22 cellular contexts compared by ENCODE assay signal in genomic region chr4:37531156-37531555, GRCh38.
"Had no signal": no experiment of that assay in that cellular context is flagged by ENCODE, and none has a peak within 500 bp of the region (broad histone marks: within the 10 kb centered on the region; RNA-seq: fewer than 3 reads in every experiment).

No MANE protein-coding gene starts in this region.

- DNase-seq: dorsolateral prefrontal cortex; effector memory CD4-positive, alpha-beta T cell; esophagus squamous epithelium; foreskin fibroblast; kidney; left colon; left ventricle myocardium superior; mesenchymal stem cell; naive B cell; psoas muscle; small intestine; stimulated activated CD4-positive, alpha-beta T cell treated with anti-CD3 and anti-CD28 coated beads, Interleukin-12 subunit alpha, Interleukin-12 subunit beta, amount 100 ng/mL, for 4 hours; stimulated activated naive CD4-positive, alpha-beta T cell; stomach; substantia nigra; transverse colon had no signal

- H3K4me1 ChIP-seq: gastroesophageal sphincter, parathyroid adenoma, psoas muscle, right atrium auricular region had no signal

- H2AFZ ChIP-seq: parathyroid adenoma had no signal

- H3K27ac ChIP-seq: coronary artery, dorsolateral prefrontal cortex, esophagus squamous epithelium, gastroesophageal sphincter, parathyroid adenoma, psoas muscle, right atrium auricular region, stomach, thoracic aorta, transverse colon had no signal

- H3K27me3 ChIP-seq: dorsolateral prefrontal cortex, esophagus squamous epithelium, gastroesophageal sphincter, right atrium auricular region, stomach, transverse colon had no signal

- H3K36me3 ChIP-seq: esophagus squamous epithelium, gastroesophageal sphincter, right atrium auricular region, stomach, thoracic aorta, transverse colon had no signal

- H3K9me3 ChIP-seq: esophagus squamous epithelium, gastroesophageal sphincter, psoas muscle, right atrium auricular region, stomach, thoracic aorta, transverse colon had no signal

- H3K4me3 ChIP-seq: coronary artery, dorsolateral prefrontal cortex, esophagus squamous epithelium, gastroesophageal sphincter, lung, psoas muscle, right atrium auricular region, stomach, thoracic aorta, transverse colon had no signal
